In the genomic region with DNA sequence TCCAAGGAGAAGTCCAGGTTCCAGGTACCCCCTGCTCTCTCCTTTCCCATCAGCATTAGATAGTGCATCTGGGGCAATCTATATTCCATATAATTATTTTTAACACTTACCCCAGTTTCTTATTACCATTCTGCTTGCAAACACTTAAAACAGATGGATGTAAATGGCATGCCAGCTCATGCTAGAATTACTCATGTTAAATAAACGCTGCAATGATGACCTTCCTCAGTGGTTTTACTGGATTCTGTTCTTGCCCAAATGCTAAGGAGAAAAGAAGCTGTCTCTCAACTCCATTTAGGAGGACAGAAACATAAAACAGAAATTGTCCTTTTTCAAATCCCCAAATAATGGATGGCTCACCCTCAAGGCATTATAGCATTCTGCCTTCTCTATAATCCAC, we compare ENCODE assay signal across 25 cellular contexts.
"Had no signal": no experiment of that assay in that cellular context is flagged by ENCODE, and none has a peak within 500 bp of the region (broad histone marks: within the 10 kb centered on the region; RNA-seq: fewer than 3 reads in every experiment).

No MANE protein-coding gene starts in this region.

- H3K4me2 ChIP-seq: hepatocyte, neural progenitor cell had no signal

- H3K27ac ChIP-seq: gastroesophageal sphincter, heart left ventricle, hepatocyte, left lung, neural progenitor cell, prostate gland, right atrium auricular region, skin epidermis, spleen, testis, tibial artery, upper lobe of left lung had no signal

- H3K79me2 ChIP-seq: hepatocyte had no signal

- H3K4me1 Mint-ChIP-seq: naive thymus-derived CD4-positive, alpha-beta T cell; neural progenitor cell; stimulated activated memory B cell treated with anti-CD40 and anti-IgM and Interleukin-4, amounts not matched to agents 10 μg/mL and 1 μg/mL and 100 μg/mL, for 72 hours had no signal

- H3K27ac Mint-ChIP-seq: effector memory CD8-positive, alpha-beta T cell; naive thymus-derived CD4-positive, alpha-beta T cell; nephron; stimulated activated memory B cell treated with anti-CD40 and anti-IgM and Interleukin-4, amounts not matched to agents 10 μg/mL and 1 μg/mL and 100 μg/mL, for 72 hours had no signal

- H3K4me3 Mint-ChIP-seq: effector memory CD8-positive, alpha-beta T cell; naive thymus-derived CD4-positive, alpha-beta T cell; nephron; neural progenitor cell; stimulated activated memory B cell treated with anti-CD40 and anti-IgM and Interleukin-4, amounts not matched to agents 10 μg/mL and 1 μg/mL and 100 μg/mL, for 72 hours had no signal

- H2AFZ ChIP-seq: hepatocyte, neural progenitor cell had no signal

- H3K4me1 ChIP-seq: gastroesophageal sphincter, heart left ventricle, left lung, neural progenitor cell, prostate gland, right atrium auricular region, spleen, testis, tibial artery, upper lobe of left lung had no signal

- H3K27me3 Mint-ChIP-seq: effector memory CD8-positive, alpha-beta T cell; naive thymus-derived CD4-positive, alpha-beta T cell; stimulated activated memory B cell treated with anti-CD40 and anti-IgM and Interleukin-4, amounts not matched to agents 10 μg/mL and 1 μg/mL and 100 μg/mL, for 72 hours had no signal

- H3K36me3 ChIP-seq: gastroesophageal sphincter, heart left ventricle, left lung, neural progenitor cell, prostate gland, right atrium auricular region, spleen, tibial artery, upper lobe of left lung had no signal

- H3K4me3 ChIP-seq: gastroesophageal sphincter, heart left ventricle, hepatocyte, left lung, neural progenitor cell, prostate gland, right atrium auricular region, skin epidermis, spleen, testis, tibial artery, upper lobe of left lung had no signal

- H3K9me3 ChIP-seq: gastroesophageal sphincter, left lung, prostate gland, right atrium auricular region, testis, tibial artery, upper lobe of left lung had no signal

- H3K9ac ChIP-seq: neural progenitor cell had no signal

- H3K27me3 ChIP-seq: gastroesophageal sphincter, heart left ventricle, hepatocyte, left lung, neural progenitor cell, right atrium auricular region, spleen, testis, tibial artery, upper lobe of left lung had no signal

- DNase-seq: cortex of kidney; effector memory CD8-positive, alpha-beta T cell; heart left ventricle; kidney; left lung; mesendoderm; midbrain; naive thymus-derived CD4-positive, alpha-beta T cell; nucleus accumbens; spleen; stimulated activated CD4-positive, alpha-beta T cell treated with anti-CD3 and anti-CD28 coated beads, Interleukin-4, amount 100 ng/mL, for 4 hours; stimulated activated naive CD8-positive, alpha-beta T cell treated with anti-CD3 and anti-CD28 coated beads, Interleukin-15, Interleukin-2, amounts not matched to agents 100 U/mL and 50 U/mL, for 24 hours; testis; tibial artery; upper lobe of left lung had no signal

- FAIRE-seq: endometrium, kidney, urothelium cell line had no signal

- H3K36me3 Mint-ChIP-seq: naive thymus-derived CD4-positive, alpha-beta T cell; stimulated activated memory B cell treated with anti-CD40 and anti-IgM and Interleukin-4, amounts not matched to agents 10 μg/mL and 1 μg/mL and 100 μg/mL, for 72 hours had no signal
